ENCODE assay signal across 1 cellular context in genomic region chr14:94560782-94561655, GRCh38.
TF ChIP-seq lines count a peak whose summit lies in the region.

Gene SERPINA4 (plus strand): TSS chr14:94561442. CDS start chr14:94563483, 2,041 bp downstream.

TF ChIP-seq in HepG2, 621 proteins besides CTCF, POLR2A, EP300 and RAD21 (continued from another document and continues in another):
- TF ChIP-seq, protein P1, sequence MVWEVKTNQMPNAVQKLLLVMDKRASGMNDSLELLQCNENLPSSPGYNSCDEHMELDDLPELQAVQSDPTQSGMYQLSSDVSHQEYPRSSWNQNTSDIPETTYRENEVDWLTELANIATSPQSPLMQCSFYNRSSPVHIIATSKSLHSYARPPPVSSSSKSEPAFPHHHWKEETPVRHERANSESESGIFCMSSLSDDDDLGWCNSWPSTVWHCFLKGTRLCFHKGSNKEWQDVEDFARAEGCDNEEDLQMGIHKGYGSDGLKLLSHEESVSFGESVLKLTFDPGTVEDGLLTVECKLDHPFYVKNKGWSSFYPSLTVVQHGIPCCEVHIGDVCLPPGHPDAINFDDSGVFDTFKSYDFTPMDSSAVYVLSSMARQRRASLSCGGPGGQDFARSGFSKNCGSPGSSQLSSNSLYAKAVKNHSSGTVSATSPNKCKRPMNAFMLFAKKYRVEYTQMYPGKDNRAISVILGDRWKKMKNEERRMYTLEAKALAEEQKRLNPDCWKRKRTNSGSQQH (CRISPR knock-in tag; IDR thresholded peaks at IDR 0.05; ENCODE audit: low read depth), result no peak
- TF ChIP-seq ZMAT3 (CRISPR knock-in tag; conservative IDR thresholded peaks at IDR 0.05) (no peak), ZEB1 (IDR thresholded peaks at IDR 0.05; ENCODE audit: insufficient replicate concordance, low read depth) (no peak), HNRNPH1 (optimal IDR thresholded peaks at IDR 0.05; ENCODE audit: low read depth, low read length) (no peak), BRCA1 (CRISPR knock-in tag; IDR thresholded peaks at IDR 0.05) (no peak), AKAP8 (CRISPR knock-in tag; IDR thresholded peaks at IDR 0.05) (no peak), RNF2 (conservative IDR thresholded peaks at IDR 0.05; ENCODE audit: low read depth) (no peak), ZNF280B (CRISPR knock-in tag; IDR thresholded peaks at IDR 0.05; ENCODE audit: borderline replicate concordance) (no peak), ZNF558 (CRISPR knock-in tag; IDR thresholded peaks at IDR 0.05; ENCODE audit: borderline replicate concordance) (no peak), PHF21A (CRISPR knock-in tag; IDR thresholded peaks at IDR 0.05) (peak; percentile 60), ZC3H4 (CRISPR knock-in tag; IDR thresholded peaks at IDR 0.05; ENCODE audit: borderline replicate concordance) (no peak), RFXAP (CRISPR knock-in tag; IDR thresholded peaks at IDR 0.05; ENCODE audit: borderline replicate concordance) (no peak), ASH2L (IDR thresholded peaks at IDR 0.05; ENCODE audit: insufficient read length, low read depth, low read length) (no peak), AGO1 (IDR thresholded peaks at IDR 0.05; ENCODE audit: low read depth, low read length, poor library complexity, severe bottlenecking) (no peak), ZBTB14 (CRISPR knock-in tag; IDR thresholded peaks at IDR 0.05) (no peak), FOXP1 (IDR thresholded peaks at IDR 0.05) (no peak), FOXP1 (CRISPR knock-in tag; IDR thresholded peaks at IDR 0.05) (no peak), NR2C2 (CRISPR knock-in tag; IDR thresholded peaks at IDR 0.05; ENCODE audit: borderline replicate concordance) (no peak), DNMT1 (CRISPR knock-in tag; IDR thresholded peaks at IDR 0.05) (no peak), ZNF260 (CRISPR knock-in tag; IDR thresholded peaks at IDR 0.05; ENCODE audit: borderline replicate concordance, low read depth) (no peak), HINFP (CRISPR knock-in tag; IDR thresholded peaks at IDR 0.05; ENCODE audit: low read depth) (no peak), CBX1 (IDR thresholded peaks at IDR 0.05; ENCODE audit: low read depth) (no peak), ZBED4 (CRISPR knock-in tag; IDR thresholded peaks at IDR 0.05; ENCODE audit: borderline replicate concordance) (no peak), PHF5A (CRISPR knock-in tag; IDR thresholded peaks at IDR 0.05; ENCODE audit: low read depth, unreplicated experiment) (no peak), HOXA5 (CRISPR knock-in tag; IDR thresholded peaks at IDR 0.05) (no peak), PHF20 (CRISPR knock-in tag; IDR thresholded peaks at IDR 0.05) (0 out of 2 replicates have a peak, but pooled peaks have one; percentile 26), ZNF331 (CRISPR knock-in tag; IDR thresholded peaks at IDR 0.05) (0 out of 2 replicates have a peak, but pooled peaks have one; percentile 34), FOXM1 (CRISPR knock-in tag; IDR thresholded peaks at IDR 0.05) (no peak), CSRNP2 (CRISPR knock-in tag; conservative IDR thresholded peaks at IDR 0.05; ENCODE audit: low read depth) (no peak), ZNF850 (CRISPR knock-in tag; conservative IDR thresholded peaks at IDR 0.05) (no peak)
- TF ChIP-seq, protein P2, sequence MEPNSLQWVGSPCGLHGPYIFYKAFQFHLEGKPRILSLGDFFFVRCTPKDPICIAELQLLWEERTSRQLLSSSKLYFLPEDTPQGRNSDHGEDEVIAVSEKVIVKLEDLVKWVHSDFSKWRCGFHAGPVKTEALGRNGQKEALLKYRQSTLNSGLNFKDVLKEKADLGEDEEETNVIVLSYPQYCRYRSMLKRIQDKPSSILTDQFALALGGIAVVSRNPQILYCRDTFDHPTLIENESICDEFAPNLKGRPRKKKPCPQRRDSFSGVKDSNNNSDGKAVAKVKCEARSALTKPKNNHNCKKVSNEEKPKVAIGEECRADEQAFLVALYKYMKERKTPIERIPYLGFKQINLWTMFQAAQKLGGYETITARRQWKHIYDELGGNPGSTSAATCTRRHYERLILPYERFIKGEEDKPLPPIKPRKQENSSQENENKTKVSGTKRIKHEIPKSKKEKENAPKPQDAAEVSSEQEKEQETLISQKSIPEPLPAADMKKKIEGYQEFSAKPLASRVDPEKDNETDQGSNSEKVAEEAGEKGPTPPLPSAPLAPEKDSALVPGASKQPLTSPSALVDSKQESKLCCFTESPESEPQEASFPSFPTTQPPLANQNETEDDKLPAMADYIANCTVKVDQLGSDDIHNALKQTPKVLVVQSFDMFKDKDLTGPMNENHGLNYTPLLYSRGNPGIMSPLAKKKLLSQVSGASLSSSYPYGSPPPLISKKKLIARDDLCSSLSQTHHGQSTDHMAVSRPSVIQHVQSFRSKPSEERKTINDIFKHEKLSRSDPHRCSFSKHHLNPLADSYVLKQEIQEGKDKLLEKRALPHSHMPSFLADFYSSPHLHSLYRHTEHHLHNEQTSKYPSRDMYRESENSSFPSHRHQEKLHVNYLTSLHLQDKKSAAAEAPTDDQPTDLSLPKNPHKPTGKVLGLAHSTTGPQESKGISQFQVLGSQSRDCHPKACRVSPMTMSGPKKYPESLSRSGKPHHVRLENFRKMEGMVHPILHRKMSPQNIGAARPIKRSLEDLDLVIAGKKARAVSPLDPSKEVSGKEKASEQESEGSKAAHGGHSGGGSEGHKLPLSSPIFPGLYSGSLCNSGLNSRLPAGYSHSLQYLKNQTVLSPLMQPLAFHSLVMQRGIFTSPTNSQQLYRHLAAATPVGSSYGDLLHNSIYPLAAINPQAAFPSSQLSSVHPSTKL (CRISPR knock-in tag; IDR thresholded peaks at IDR 0.05), result no peak
- TF ChIP-seq, protein P3, sequence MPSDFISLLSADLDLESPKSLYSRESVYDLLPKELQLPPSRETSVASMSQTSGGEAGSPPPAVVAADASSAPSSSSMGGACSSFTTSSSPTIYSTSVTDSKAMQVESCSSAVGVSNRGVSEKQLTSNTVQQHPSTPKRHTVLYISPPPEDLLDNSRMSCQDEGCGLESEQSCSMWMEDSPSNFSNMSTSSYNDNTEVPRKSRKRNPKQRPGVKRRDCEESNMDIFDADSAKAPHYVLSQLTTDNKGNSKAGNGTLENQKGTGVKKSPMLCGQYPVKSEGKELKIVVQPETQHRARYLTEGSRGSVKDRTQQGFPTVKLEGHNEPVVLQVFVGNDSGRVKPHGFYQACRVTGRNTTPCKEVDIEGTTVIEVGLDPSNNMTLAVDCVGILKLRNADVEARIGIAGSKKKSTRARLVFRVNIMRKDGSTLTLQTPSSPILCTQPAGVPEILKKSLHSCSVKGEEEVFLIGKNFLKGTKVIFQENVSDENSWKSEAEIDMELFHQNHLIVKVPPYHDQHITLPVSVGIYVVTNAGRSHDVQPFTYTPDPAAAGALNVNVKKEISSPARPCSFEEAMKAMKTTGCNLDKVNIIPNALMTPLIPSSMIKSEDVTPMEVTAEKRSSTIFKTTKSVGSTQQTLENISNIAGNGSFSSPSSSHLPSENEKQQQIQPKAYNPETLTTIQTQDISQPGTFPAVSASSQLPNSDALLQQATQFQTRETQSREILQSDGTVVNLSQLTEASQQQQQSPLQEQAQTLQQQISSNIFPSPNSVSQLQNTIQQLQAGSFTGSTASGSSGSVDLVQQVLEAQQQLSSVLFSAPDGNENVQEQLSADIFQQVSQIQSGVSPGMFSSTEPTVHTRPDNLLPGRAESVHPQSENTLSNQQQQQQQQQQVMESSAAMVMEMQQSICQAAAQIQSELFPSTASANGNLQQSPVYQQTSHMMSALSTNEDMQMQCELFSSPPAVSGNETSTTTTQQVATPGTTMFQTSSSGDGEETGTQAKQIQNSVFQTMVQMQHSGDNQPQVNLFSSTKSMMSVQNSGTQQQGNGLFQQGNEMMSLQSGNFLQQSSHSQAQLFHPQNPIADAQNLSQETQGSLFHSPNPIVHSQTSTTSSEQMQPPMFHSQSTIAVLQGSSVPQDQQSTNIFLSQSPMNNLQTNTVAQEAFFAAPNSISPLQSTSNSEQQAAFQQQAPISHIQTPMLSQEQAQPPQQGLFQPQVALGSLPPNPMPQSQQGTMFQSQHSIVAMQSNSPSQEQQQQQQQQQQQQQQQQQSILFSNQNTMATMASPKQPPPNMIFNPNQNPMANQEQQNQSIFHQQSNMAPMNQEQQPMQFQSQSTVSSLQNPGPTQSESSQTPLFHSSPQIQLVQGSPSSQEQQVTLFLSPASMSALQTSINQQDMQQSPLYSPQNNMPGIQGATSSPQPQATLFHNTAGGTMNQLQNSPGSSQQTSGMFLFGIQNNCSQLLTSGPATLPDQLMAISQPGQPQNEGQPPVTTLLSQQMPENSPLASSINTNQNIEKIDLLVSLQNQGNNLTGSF (CRISPR knock-in tag; IDR thresholded peaks at IDR 0.05), result no peak
- TF ChIP-seq, protein P4, sequence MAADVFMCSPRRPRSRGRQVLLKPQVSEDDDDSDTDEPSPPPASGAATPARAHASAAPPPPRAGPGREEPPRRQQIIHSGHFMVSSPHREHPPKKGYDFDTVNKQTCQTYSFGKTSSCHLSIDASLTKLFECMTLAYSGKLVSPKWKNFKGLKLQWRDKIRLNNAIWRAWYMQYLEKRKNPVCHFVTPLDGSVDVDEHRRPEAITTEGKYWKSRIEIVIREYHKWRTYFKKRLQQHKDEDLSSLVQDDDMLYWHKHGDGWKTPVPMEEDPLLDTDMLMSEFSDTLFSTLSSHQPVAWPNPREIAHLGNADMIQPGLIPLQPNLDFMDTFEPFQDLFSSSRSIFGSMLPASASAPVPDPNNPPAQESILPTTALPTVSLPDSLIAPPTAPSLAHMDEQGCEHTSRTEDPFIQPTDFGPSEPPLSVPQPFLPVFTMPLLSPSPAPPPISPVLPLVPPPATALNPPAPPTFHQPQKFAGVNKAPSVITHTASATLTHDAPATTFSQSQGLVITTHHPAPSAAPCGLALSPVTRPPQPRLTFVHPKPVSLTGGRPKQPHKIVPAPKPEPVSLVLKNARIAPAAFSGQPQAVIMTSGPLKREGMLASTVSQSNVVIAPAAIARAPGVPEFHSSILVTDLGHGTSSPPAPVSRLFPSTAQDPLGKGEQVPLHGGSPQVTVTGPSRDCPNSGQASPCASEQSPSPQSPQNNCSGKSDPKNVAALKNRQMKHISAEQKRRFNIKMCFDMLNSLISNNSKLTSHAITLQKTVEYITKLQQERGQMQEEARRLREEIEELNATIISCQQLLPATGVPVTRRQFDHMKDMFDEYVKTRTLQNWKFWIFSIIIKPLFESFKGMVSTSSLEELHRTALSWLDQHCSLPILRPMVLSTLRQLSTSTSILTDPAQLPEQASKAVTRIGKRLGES (CRISPR knock-in tag; IDR thresholded peaks at IDR 0.05; ENCODE audit: borderline replicate concordance), result no peak
